ENCODE assay signal across 1 cellular context in genomic region chr1:192521734-192522133, GRCh38.
TF ChIP-seq lines count a peak whose summit lies in the region.

No MANE protein-coding gene starts in this region.

TF ChIP-seq in GM12878, 131 proteins besides CTCF, POLR2A, EP300 and RAD21 (continued from another document):
- no peak for TF ChIP-seq ZNF217 (IDR thresholded peaks at IDR 0.05)
- no peak for TF ChIP-seq REST (IDR thresholded peaks at IDR 0.05; ENCODE audit: low read depth, low read length)
- no peak for TF ChIP-seq HDAC6 (IDR thresholded peaks at IDR 0.05; ENCODE audit: unreplicated experiment)
- TF ChIP-seq ASH2L (IDR thresholded peaks at IDR 0.05; ENCODE audit: borderline replicate concordance, low read depth): no peak
- no peak for TF ChIP-seq STAT1 (conservative IDR thresholded peaks at IDR 0.05)
- no peak for TF ChIP-seq CHD4 (IDR thresholded peaks at IDR 0.05)
- 0 out of 2 replicates have a peak, but pooled peaks have one; percentile 49 for TF ChIP-seq MLLT1 (IDR thresholded peaks at IDR 0.05)
- no peak for TF ChIP-seq CUX1 (IDR thresholded peaks at IDR 0.05; ENCODE audit: insufficient replicate concordance, low read depth, low read length)
- no peak for TF ChIP-seq E2F8 (IDR thresholded peaks at IDR 0.05; ENCODE audit: low read depth, partially characterized antibody)
- TF ChIP-seq RCOR1 (conservative IDR thresholded peaks at IDR 0.05; ENCODE audit: low read depth, low read length): no peak
- no peak for TF ChIP-seq E2F4 (IDR thresholded peaks at IDR 0.05; ENCODE audit: low read depth, low read length)
